In the genomic region with DNA sequence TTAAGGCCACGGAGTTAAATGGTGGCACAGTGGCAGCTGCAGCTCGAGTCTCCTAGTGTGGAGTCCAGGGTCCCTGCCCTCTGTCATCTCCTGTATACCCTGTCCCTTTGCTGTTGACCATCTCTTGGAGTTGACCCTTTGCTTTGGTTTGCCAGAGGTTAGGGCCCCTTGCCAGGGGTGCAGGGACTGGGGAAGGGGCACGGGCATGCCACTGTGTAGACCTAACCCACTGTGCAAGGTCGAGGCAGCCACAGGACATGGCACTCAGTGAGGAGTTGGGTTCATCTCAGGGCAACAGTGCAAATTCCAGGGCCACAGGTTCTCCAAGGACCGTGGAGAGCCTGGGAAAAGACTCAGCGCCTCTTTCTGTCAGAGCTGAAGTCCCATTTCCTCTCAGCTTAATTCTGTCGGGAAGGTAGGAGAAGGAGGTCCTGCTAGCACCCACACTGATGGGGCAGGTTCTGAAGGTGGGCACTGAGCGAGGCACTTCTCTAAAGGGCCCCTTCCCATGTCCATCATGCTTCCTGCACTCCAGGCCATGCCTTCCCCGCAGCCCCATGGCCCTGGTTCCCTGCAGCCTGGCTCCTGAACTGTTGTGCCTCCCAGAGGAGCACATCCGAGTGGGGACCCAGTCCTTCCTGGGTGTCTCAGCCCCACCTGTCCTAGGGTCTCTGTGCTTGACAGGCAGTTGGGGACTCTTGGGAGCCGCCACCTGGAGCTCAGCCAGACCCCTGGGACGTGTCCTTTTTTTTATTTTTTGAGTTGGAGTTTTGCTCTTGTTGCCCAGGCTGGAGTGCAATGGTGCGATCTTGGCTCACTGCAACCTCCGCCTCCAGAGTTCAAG, we compare ENCODE assay signal across 23 cellular contexts. TPM values are rescaled to one million over a fixed set of nuclear protein-coding genes. Genes with fewer than 3 reads are reported as not detected.
"Had no signal": no experiment of that assay in that cellular context is flagged by ENCODE, and none has a peak within 500 bp of the region (broad histone marks: within the 10 kb centered on the region; RNA-seq: fewer than 3 reads in every experiment).

No MANE protein-coding gene starts in this region.

- ATAC-seq: activated CD4-positive, CD25-positive, alpha-beta regulatory T cell treated with anti-CD3 and anti-CD28 coated beads, Interleukin-2, amount 50 U/mL, for 24 hours; activated T-cell treated with anti-CD3 and anti-CD28 coated beads, Interleukin-2, amount 50 U/mL, for 72 hours; lower lobe of right lung; naive thymus-derived CD8-positive, alpha-beta T cell; psoas muscle; right cardiac atrium had no signal

- H3K27ac ChIP-seq: lower lobe of right lung, neutrophil, ovary, psoas muscle, stomach, suprapubic skin, tibial nerve had no signal

- DNase-seq: activated CD4-positive, alpha-beta memory T cell treated with anti-CD3 and anti-CD28 coated beads, Interleukin-2, amount 10 ng/mL, durations not matched to agents 7 days and 5 days; activated CD4-positive, alpha-beta T cell treated with anti-CD3 and anti-CD28 coated beads, Interleukin-2, amount 10 ng/mL, durations not matched to agents 24 days and 14 days; activated effector memory CD4-positive, alpha-beta T cell treated with Interleukin-2 at 50 U/mL for 16 hours; activated naive CD4-positive, alpha-beta T cell treated with anti-CD3 and anti-CD28 coated beads, Interleukin-2, amount 10 ng/mL, durations not matched to agents 7 days and 5 days; activated T-cell treated with anti-CD3 and anti-CD28 coated beads, Interleukin-2, amount 50 U/mL, for 72 hours; caudate nucleus; dermis blood vessel endothelial cell; effector memory CD4-positive, alpha-beta T cell; foreskin melanocyte; immature natural killer cell; lower lobe of right lung; stimulated activated CD4-positive, alpha-beta T cell treated with anti-CD3 and anti-CD28 coated beads, Interleukin-1b, Interleukin-23, amount 100 ng/mL, for 48 hours; stomach had no signal

- H3K9me3 ChIP-seq: lower lobe of right lung, neutrophil, ovary, psoas muscle, stomach, suprapubic skin, tibial nerve had no signal

- H3K36me3 ChIP-seq: lower lobe of right lung, neutrophil, ovary, suprapubic skin had no signal

- H3K4me3 ChIP-seq: lower lobe of right lung, ovary, psoas muscle, stomach, suprapubic skin had no signal

- H3K27me3 ChIP-seq: neutrophil, ovary, stomach, suprapubic skin, tibial nerve had no signal

RNA-seq across cellular contexts. Expression of a gene that starts 29.6 kb away (rescaled TPM):
- polyA plus RNA-seq: immature natural killer cell had no signal

RNA-seq across cellular contexts. Expression of a gene that starts 34.3 kb away (rescaled TPM):
- total RNA-seq: dermis blood vessel endothelial cell, skeletal muscle tissue, stomach, suprapubic skin, urinary bladder had no signal
